Comparison of ENCODE assay signal across 11 cellular contexts in genomic region chr2:36074008-36074407, GRCh38.
"Had no signal": no experiment of that assay in that cellular context is flagged by ENCODE, and none has a peak within 500 bp of the region (broad histone marks: within the 10 kb centered on the region; RNA-seq: fewer than 3 reads in every experiment).

No MANE protein-coding gene starts in this region.

- H3K9me3 ChIP-seq: HAP-1 had no signal

- H3K4me2 ChIP-seq: GM23338 had no signal

- H3K36me3 ChIP-seq: HAP-1 had no signal

- ATAC-seq: GM23338, HCT116 had no signal

- H2AFZ ChIP-seq: GM23248, GM23338 had no signal

- H3K4me1 ChIP-seq: HAP-1 had no signal

- FAIRE-seq: H1, H54 had no signal

- H3K4me3 ChIP-seq: GM23248, GM23338, HAP-1 had no signal

- H3K9ac ChIP-seq: GM23248 had no signal

- DNase-seq: GM23248, GOT3, H7, H9, HCEC 1CT, HFFc6 had no signal

- H3K27ac ChIP-seq: GM23248 had no signal
